18 cellular contexts compared by ENCODE assay signal in the genomic region with DNA sequence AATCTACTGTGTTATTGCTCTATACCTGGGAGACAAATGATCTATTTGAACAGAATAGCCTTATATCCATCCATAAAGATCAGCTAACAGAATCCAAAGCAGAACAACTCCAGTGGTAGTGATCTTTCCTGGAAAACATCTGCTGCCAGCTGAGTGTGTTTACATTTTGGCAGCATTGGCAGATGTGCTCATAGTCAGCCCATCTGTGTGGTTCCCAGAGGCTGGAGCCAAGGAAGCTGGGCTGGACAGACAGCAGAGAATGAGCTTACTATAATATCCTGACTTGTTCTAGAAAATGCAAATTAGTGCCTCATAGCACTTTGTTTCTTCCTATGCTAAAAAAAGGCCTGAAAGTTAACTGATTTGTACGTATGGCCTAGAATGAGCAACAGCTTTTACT.
A peak's percentile ranks its signal among the peaks of the same experiment; 100 is the strongest.
DNase-seq lines count a peak whose midpoint lies in the region; ATAC-seq and TF ChIP-seq lines count a peak whose summit lies in the region.
"Had no signal": no experiment of that assay in that cellular context is flagged by ENCODE, and none has a peak within 500 bp of the region (broad histone marks: within the 10 kb centered on the region; RNA-seq: fewer than 3 reads in every experiment).

No MANE protein-coding gene starts in this region.

- H3K4me1 ChIP-seq in uterus, result no peaks in the 10 kb centered on the region

- no peak overlapping the region for H3K27ac ChIP-seq in uterus
- H3K27ac ChIP-seq: upper lobe of left lung had no signal

- H3K4me3 Mint-ChIP-seq in T-helper 17 cell, result no peak overlapping the region
- H3K4me3 Mint-ChIP-seq in glutamatergic neuron (ENCODE audit: unreplicated experiment), result peak overlapping the region; percentile 65
- H3K4me3 Mint-ChIP-seq in activated CD8-positive, alpha-beta T cell treated with anti-CD3 and anti-CD28 coated beads, Interleukin-2, amount 10 ng/mL, durations not matched to agents 7 days and 5 days, result no peak overlapping the region
- H3K4me3 Mint-ChIP-seq: HFFc6; IgD-negative memory B cell; stimulated activated memory B cell treated with anti-CD40 and anti-IgM and Interleukin-4, amounts not matched to agents 10 μg/mL and 1 μg/mL and 100 μg/mL, for 72 hours; T-cell had no signal

- CTCF ChIA-PET in activated CD8-positive, alpha-beta T cell treated with anti-CD3 and anti-CD28 coated beads, Interleukin-2, amount 10 ng/mL, durations not matched to agents 7 days and 5 days (lab: Charles Lee), result interaction anchor here (0.9 kb wide), 1 partner anchor 13 kb away, joined by 5 read pairs; no protein-coding TSS in a partner anchor

- ATAC-seq in T-helper 17 cell (no peak), left ventricle myocardium superior (no peak)
- ATAC-seq in activated CD8-positive, alpha-beta T cell treated with anti-CD3 and anti-CD28 coated beads, Interleukin-2, amount 10 ng/mL, durations not matched to agents 7 days and 5 days, result no peak
- ATAC-seq: mucosa of descending colon; stimulated activated memory B cell treated with anti-CD40 and anti-IgM and Interleukin-4, amounts not matched to agents 10 μg/mL and 1 μg/mL and 100 μg/mL, for 72 hours; T-cell had no signal

- intact Hi-C loops in uterus (cut with DNase I; ENCODE audit: low total_unique reads) (no loop called here), left ventricle myocardium superior (cut with micrococcal nuclease) (no loop called here)

- H3K9me3 ChIP-seq in T-helper 17 cell (ENCODE audit: control insufficient read depth, low read length, poor library complexity, severe bottlenecking), result no peaks in the 10 kb centered on the region
- no peaks in the 10 kb centered on the region for H3K9me3 ChIP-seq in uterus
- H3K9me3 ChIP-seq: mucosa of descending colon, upper lobe of left lung had no signal

- H3K27me3 Mint-ChIP-seq in T-helper 17 cell (no peaks in the 10 kb centered on the region), glutamatergic neuron (ENCODE audit: unreplicated experiment) (peaks cover 10% of the 10 kb centered on the region)
- H3K27me3 Mint-ChIP-seq in activated CD8-positive, alpha-beta T cell treated with anti-CD3 and anti-CD28 coated beads, Interleukin-2, amount 10 ng/mL, durations not matched to agents 7 days and 5 days (ENCODE audit: low read depth), result no peaks in the 10 kb centered on the region
- H3K27me3 Mint-ChIP-seq: IgD-negative memory B cell; stimulated activated memory B cell treated with anti-CD40 and anti-IgM and Interleukin-4, amounts not matched to agents 10 μg/mL and 1 μg/mL and 100 μg/mL, for 72 hours; T-cell had no signal

- TF ChIP-seq CTCF in AG10803 (conservative IDR thresholded peaks at IDR 0.05; ENCODE audit: low read length), result no peak
- no peak for TF ChIP-seq CTCF in glutamatergic neuron (IDR thresholded peaks at IDR 0.05; ENCODE audit: partially characterized antibody, unreplicated experiment)
- no peak for TF ChIP-seq CTCF in uterus (IDR thresholded peaks at IDR 0.05)

- no peaks in the 10 kb centered on the region for H3K36me3 ChIP-seq in uterus
- H3K36me3 ChIP-seq: upper lobe of left lung had no signal

- POLR2A ChIA-PET in activated CD8-positive, alpha-beta T cell treated with anti-CD3 and anti-CD28 coated beads, Interleukin-2, amount 10 ng/mL, durations not matched to agents 7 days and 5 days (lab: Charles Lee), result interaction anchor here (1.1 kb wide), 1 partner anchor 99 kb away, joined by 3 read pairs; no protein-coding TSS in a partner anchor

- H3K27ac Mint-ChIP-seq in T-helper 17 cell (peak overlapping the region; percentile 6), glutamatergic neuron (ENCODE audit: unreplicated experiment) (peak overlapping the region; percentile 93)
- no peak overlapping the region for H3K27ac Mint-ChIP-seq in activated CD8-positive, alpha-beta T cell treated with anti-CD3 and anti-CD28 coated beads, Interleukin-2, amount 10 ng/mL, durations not matched to agents 7 days and 5 days
- H3K27ac Mint-ChIP-seq: activated T-helper 2 cell treated with anti-CD3 and anti-CD28 coated beads, Interferon-gamma antibody, Interleukin-2, Interleukin-4, amounts not matched to agents 10 μg/mL and 5 μg/mL and 100 μg/mL, durations not matched to agents 14 hours and 24 hours and 36 hours; HFFc6; IgD-negative memory B cell; stimulated activated memory B cell treated with anti-CD40 and anti-IgM and Interleukin-4, amounts not matched to agents 10 μg/mL and 1 μg/mL and 100 μg/mL, for 72 hours; T-cell had no signal

- DNase-seq in AG10803 (ENCODE audit: low read depth), result peak; percentile 1
- DNase-seq in LHCN-M2 (ENCODE audit: low read depth), result peak; percentile 36
- DNase-seq in T-helper 17 cell, result no peak
- DNase-seq in glutamatergic neuron, result peak; percentile 60
- no peak for DNase-seq in uterus
- no peak for DNase-seq in activated CD8-positive, alpha-beta T cell treated with anti-CD3 and anti-CD28 coated beads, Interleukin-2, amount 10 ng/mL, durations not matched to agents 7 days and 5 days
- DNase-seq in NCI-H187 treated with DMSO at 0.1 percent for 48 hours (lab: John Stamatoyannopoulos, UW), result no peak
- no peak for DNase-seq in left ventricle myocardium superior
- DNase-seq: amniotic stem cell, HFFc6, mucosa of descending colon, NCI-H526, RPMI8226, T-cell, upper lobe of left lung had no signal

- H3K4me3 ChIP-seq in AG10803 (ENCODE audit: low read length) (no peak overlapping the region), uterus (no peak overlapping the region)
- H3K4me3 ChIP-seq: mucosa of descending colon, upper lobe of left lung had no signal

- H3K4me1 Mint-ChIP-seq in T-helper 17 cell (no peaks in the 10 kb centered on the region), glutamatergic neuron (ENCODE audit: low read depth, unreplicated experiment) (peaks cover 29% of the 10 kb centered on the region)
- no peaks in the 10 kb centered on the region for H3K4me1 Mint-ChIP-seq in activated CD8-positive, alpha-beta T cell treated with anti-CD3 and anti-CD28 coated beads, Interleukin-2, amount 10 ng/mL, durations not matched to agents 7 days and 5 days (ENCODE audit: low read depth)
- H3K4me1 Mint-ChIP-seq: T-cell had no signal

- peaks cover 7% of the 10 kb centered on the region for H3K9me3 Mint-ChIP-seq in glutamatergic neuron (ENCODE audit: unreplicated experiment)
- H3K9me3 Mint-ChIP-seq in activated CD8-positive, alpha-beta T cell treated with anti-CD3 and anti-CD28 coated beads, Interleukin-2, amount 10 ng/mL, durations not matched to agents 7 days and 5 days (ENCODE audit: insufficient read depth), result peaks cover 12% of the 10 kb centered on the region
- H3K9me3 Mint-ChIP-seq: HFFc6 had no signal

- TF ChIP-seq POLR2A in uterus (IDR thresholded peaks at IDR 0.05), result no peak

- H3K36me3 Mint-ChIP-seq in T-helper 17 cell (ENCODE audit: low read depth) (no peaks in the 10 kb centered on the region), glutamatergic neuron (ENCODE audit: unreplicated experiment) (peaks cover 8% of the 10 kb centered on the region)
- H3K36me3 Mint-ChIP-seq in activated CD8-positive, alpha-beta T cell treated with anti-CD3 and anti-CD28 coated beads, Interleukin-2, amount 10 ng/mL, durations not matched to agents 7 days and 5 days (ENCODE audit: low read depth), result peaks cover 14% of the 10 kb centered on the region

- H3K27me3 ChIP-seq in uterus, result no peaks in the 10 kb centered on the region
- H3K27me3 ChIP-seq: upper lobe of left lung had no signal

Comparison
In these comparisons a context has a peak if more than half of its experiments do, and no peak if none do; other contexts are left out.
1. DNase-seq: peak in AG10803 (single experiment), LHCN-M2 (single experiment) and glutamatergic neuron (single experiment); none in T-helper 17 cell (0 of 3), uterus (0 of 2), activated CD8-positive, alpha-beta T cell treated with anti-CD3 and anti-CD28 coated beads, Interleukin-2, amount 10 ng/mL, durations not matched to agents 7 days and 5 days (single experiment), NCI-H187 treated with DMSO at 0.1 percent for 48 hours (single experiment) and left ventricle myocardium superior (single experiment).